In the genomic region with DNA sequence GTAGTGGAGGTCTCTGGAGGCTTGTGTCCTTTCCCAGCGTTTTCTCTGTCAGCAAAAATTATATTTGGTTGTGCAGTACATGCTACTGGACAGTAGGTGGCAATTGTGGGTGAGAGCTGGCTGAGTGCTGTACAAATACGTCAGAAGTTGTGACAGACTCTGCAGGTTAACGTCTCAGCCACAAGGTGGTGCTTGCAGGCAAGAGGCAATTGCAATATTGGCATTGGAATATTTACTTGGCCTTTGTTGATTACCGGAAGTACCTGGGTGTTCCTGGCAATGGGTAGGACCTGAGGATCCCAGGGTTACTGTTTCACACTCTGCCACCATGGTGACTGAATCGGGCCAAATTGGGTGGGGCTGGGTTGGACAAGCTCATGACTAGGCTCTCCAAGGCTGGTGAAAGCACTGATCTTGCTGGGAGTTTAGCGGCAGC, we compare ENCODE assay signal across 8 cellular contexts.
A peak's percentile ranks its signal among the peaks of the same experiment; 100 is the strongest.
DNase-seq lines count a peak whose midpoint lies in the region; ATAC-seq and TF ChIP-seq lines count a peak whose summit lies in the region.

No MANE protein-coding gene starts in this region.

- intact Hi-C loops in upper lobe of right lung (cut with DNase I): no loop called here

- no peaks in the 10 kb centered on the region for H3K36me3 Mint-ChIP-seq in glutamatergic neuron (ENCODE audit: unreplicated experiment)

- H3K9me3 ChIP-seq in upper lobe of right lung: no peaks in the 10 kb centered on the region
- peaks cover 0 to 24% of the 10 kb centered on the region in 2 donors for H3K9me3 ChIP-seq in right atrium auricular region

- no peaks in the 10 kb centered on the region for H3K9me3 Mint-ChIP-seq in glutamatergic neuron (ENCODE audit: unreplicated experiment)

- H3K27me3 Mint-ChIP-seq in glutamatergic neuron (ENCODE audit: unreplicated experiment): no peaks in the 10 kb centered on the region

- H3K4me3 ChIP-seq in NB4 (ENCODE audit: low read depth, low read length) (no peak overlapping the region), upper lobe of right lung (no peak overlapping the region), right atrium auricular region (no peak overlapping the region)

- DNase-seq in CD1c-positive myeloid dendritic cell (ENCODE audit: extremely low spot score) (peak; percentile 28), NB4 (ENCODE audit: low read depth) (peak; percentile 83), SKM-1 treated with dmso at 0.1 percent for 144 hours (lab: John Stamatoyannopoulos, UW; ENCODE audit: unreplicated experiment) (peak; percentile 58), glutamatergic neuron (peak; percentile 56), upper lobe of right lung (peak; percentile 59), right atrium auricular region (ENCODE audit: low spot score) (no peak)

- H3K27ac Mint-ChIP-seq in glutamatergic neuron (ENCODE audit: unreplicated experiment): no peak overlapping the region

- no peaks in the 10 kb centered on the region for H3K4me1 Mint-ChIP-seq in glutamatergic neuron (ENCODE audit: low read depth, unreplicated experiment)

- TF ChIP-seq CTCF in NB4 (IDR thresholded peaks at IDR 0.05; ENCODE audit: low read depth, low read length): peak; percentile 86
- peak; percentile 95 for TF ChIP-seq CTCF in glutamatergic neuron (IDR thresholded peaks at IDR 0.05; ENCODE audit: partially characterized antibody, unreplicated experiment)
- peak; percentile 57 for TF ChIP-seq CTCF in upper lobe of right lung (IDR thresholded peaks at IDR 0.05)
- TF ChIP-seq CTCF in right atrium auricular region (IDR thresholded peaks at IDR 0.05): peak in 1 of 2 donors; percentile 20

- ATAC-seq in GM18858 (IDR thresholded peaks at IDR 0.05; ENCODE audit: unreplicated experiment) (peak; percentile 99), HG02884 (IDR thresholded peaks at IDR 0.05; ENCODE audit: unreplicated experiment) (peak; percentile 100), upper lobe of right lung (peak; percentile 99)

- H3K36me3 ChIP-seq in upper lobe of right lung (no peaks in the 10 kb centered on the region), right atrium auricular region (no peaks in the 10 kb centered on the region)

- no peak overlapping the region for H3K4me3 Mint-ChIP-seq in glutamatergic neuron (ENCODE audit: unreplicated experiment)

- no peak overlapping the region for H3K27ac ChIP-seq in upper lobe of right lung
- H3K27ac ChIP-seq in right atrium auricular region: no peak overlapping the region

- H3K4me1 ChIP-seq in upper lobe of right lung: no peaks in the 10 kb centered on the region
- no peaks in the 10 kb centered on the region for H3K4me1 ChIP-seq in right atrium auricular region

- H3K27me3 ChIP-seq in upper lobe of right lung (no peaks in the 10 kb centered on the region), right atrium auricular region (no peaks in the 10 kb centered on the region)

- TF ChIP-seq POLR2A in NB4 (IDR thresholded peaks at IDR 0.05; ENCODE audit: extremely low read depth, insufficient read length): no peak
